Comparison of ENCODE assay signal across 2 cellular contexts in the genomic region with DNA sequence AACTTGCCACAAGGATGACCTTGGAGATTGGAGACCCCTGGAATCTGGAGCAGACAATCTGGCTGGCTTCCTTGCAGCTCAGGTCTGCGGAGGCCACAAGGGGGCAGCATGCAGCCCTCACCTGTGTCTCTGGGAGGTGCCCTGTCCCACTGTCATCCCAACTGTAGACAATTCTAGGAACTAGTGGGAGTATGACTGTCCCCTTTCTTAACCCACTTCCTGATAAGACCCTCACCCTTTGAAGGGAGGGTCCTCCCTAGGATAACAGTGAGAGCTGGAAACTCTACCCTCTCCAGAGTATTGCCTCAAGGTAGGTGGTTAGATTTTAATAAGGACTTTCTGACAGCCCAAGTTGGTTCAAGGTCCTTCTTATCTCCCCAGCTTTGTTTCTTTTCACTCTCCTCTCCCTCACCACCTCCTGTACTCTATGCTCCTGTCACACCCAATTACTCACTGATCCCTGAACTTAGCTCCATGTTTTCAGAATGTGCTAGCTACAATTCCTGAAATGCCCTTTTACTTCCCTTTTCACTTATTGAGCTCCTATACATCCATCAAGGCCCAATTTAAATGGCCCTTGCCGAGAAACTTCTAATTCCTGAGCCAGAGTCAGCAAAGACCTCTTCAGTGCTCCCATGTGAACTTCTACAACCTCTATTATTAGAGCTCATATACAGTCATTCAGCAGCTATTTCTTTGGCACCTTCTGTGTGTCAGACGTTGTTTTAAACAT.
TF ChIP-seq lines count a peak whose summit lies in the region.

No MANE protein-coding gene starts in this region.

TF ChIP-seq in K562, 482 proteins besides CTCF, POLR2A, EP300 and RAD21 (continued from another document and continues in another):
- TF ChIP-seq, protein P1, sequence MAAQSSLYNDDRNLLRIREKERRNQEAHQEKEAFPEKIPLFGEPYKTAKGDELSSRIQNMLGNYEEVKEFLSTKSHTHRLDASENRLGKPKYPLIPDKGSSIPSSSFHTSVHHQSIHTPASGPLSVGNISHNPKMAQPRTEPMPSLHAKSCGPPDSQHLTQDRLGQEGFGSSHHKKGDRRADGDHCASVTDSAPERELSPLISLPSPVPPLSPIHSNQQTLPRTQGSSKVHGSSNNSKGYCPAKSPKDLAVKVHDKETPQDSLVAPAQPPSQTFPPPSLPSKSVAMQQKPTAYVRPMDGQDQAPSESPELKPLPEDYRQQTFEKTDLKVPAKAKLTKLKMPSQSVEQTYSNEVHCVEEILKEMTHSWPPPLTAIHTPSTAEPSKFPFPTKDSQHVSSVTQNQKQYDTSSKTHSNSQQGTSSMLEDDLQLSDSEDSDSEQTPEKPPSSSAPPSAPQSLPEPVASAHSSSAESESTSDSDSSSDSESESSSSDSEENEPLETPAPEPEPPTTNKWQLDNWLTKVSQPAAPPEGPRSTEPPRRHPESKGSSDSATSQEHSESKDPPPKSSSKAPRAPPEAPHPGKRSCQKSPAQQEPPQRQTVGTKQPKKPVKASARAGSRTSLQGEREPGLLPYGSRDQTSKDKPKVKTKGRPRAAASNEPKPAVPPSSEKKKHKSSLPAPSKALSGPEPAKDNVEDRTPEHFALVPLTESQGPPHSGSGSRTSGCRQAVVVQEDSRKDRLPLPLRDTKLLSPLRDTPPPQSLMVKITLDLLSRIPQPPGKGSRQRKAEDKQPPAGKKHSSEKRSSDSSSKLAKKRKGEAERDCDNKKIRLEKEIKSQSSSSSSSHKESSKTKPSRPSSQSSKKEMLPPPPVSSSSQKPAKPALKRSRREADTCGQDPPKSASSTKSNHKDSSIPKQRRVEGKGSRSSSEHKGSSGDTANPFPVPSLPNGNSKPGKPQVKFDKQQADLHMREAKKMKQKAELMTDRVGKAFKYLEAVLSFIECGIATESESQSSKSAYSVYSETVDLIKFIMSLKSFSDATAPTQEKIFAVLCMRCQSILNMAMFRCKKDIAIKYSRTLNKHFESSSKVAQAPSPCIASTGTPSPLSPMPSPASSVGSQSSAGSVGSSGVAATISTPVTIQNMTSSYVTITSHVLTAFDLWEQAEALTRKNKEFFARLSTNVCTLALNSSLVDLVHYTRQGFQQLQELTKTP (IDR thresholded peaks at IDR 0.05; ENCODE audit: low read depth in 1 of 2, partially characterized antibody in 2 of 2), result peak in 1 of 2 experiments; percentile 25
- TF ChIP-seq, protein P2, sequence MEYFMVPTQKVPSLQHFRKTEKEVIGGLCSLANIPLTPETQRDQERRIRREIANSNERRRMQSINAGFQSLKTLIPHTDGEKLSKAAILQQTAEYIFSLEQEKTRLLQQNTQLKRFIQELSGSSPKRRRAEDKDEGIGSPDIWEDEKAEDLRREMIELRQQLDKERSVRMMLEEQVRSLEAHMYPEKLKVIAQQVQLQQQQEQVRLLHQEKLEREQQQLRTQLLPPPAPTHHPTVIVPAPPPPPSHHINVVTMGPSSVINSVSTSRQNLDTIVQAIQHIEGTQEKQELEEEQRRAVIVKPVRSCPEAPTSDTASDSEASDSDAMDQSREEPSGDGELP (CRISPR knock-in tag; IDR thresholded peaks at IDR 0.05; ENCODE audit: borderline replicate concordance), result peak; percentile 63
- peak; percentile 91 for TF ChIP-seq SMAD4 (CRISPR knock-in tag; conservative IDR thresholded peaks at IDR 0.05)
- TF ChIP-seq, protein P3, sequence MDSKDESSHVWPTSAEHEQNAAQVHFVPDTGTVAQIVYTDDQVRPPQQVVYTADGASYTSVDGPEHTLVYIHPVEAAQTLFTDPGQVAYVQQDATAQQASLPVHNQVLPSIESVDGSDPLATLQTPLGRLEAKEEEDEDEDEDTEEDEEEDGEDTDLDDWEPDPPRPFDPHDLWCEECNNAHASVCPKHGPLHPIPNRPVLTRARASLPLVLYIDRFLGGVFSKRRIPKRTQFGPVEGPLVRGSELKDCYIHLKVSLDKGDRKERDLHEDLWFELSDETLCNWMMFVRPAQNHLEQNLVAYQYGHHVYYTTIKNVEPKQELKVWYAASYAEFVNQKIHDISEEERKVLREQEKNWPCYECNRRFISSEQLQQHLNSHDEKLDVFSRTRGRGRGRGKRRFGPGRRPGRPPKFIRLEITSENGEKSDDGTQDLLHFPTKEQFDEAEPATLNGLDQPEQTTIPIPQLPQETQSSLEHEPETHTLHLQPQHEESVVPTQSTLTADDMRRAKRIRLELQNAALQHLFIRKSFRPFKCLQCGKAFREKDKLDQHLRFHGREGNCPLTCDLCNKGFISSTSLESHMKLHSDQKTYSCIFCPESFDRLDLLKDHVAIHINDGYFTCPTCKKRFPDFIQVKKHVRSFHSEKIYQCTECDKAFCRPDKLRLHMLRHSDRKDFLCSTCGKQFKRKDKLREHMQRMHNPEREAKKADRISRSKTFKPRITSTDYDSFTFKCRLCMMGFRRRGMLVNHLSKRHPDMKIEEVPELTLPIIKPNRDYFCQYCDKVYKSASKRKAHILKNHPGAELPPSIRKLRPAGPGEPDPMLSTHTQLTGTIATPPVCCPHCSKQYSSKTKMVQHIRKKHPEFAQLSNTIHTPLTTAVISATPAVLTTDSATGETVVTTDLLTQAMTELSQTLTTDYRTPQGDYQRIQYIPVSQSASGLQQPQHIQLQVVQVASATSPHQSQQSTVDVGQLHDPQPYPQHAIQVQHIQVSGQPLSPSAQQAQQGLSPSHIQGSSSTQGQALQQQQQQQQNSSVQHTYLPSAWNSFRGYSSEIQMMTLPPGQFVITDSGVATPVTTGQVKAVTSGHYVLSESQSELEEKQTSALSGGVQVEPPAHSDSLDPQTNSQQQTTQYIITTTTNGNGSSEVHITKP (IDR thresholded peaks at IDR 0.05; ENCODE audit: partially characterized antibody), result peak; percentile 4
- no peak for TF ChIP-seq BRCA1 (IDR thresholded peaks at IDR 0.05)
- no peak for TF ChIP-seq BRCA1 (CRISPR knock-in tag; IDR thresholded peaks at IDR 0.05)
- TF ChIP-seq MYC (IDR thresholded peaks at IDR 0.05; ENCODE audit: low read depth, low read length), result no peak
- TF ChIP-seq MYC (CRISPR knock-in tag; IDR thresholded peaks at IDR 0.05; ENCODE audit: borderline replicate concordance, low read depth), result no peak

TF ChIP-seq in HepG2, 621 proteins besides CTCF, POLR2A, EP300 and RAD21 (continued from another document):
- TF ChIP-seq, protein P4, sequence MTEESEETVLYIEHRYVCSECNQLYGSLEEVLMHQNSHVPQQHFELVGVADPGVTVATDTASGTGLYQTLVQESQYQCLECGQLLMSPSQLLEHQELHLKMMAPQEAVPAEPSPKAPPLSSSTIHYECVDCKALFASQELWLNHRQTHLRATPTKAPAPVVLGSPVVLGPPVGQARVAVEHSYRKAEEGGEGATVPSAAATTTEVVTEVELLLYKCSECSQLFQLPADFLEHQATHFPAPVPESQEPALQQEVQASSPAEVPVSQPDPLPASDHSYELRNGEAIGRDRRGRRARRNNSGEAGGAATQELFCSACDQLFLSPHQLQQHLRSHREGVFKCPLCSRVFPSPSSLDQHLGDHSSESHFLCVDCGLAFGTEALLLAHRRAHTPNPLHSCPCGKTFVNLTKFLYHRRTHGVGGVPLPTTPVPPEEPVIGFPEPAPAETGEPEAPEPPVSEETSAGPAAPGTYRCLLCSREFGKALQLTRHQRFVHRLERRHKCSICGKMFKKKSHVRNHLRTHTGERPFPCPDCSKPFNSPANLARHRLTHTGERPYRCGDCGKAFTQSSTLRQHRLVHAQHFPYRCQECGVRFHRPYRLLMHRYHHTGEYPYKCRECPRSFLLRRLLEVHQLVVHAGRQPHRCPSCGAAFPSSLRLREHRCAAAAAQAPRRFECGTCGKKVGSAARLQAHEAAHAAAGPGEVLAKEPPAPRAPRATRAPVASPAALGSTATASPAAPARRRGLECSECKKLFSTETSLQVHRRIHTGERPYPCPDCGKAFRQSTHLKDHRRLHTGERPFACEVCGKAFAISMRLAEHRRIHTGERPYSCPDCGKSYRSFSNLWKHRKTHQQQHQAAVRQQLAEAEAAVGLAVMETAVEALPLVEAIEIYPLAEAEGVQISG (CRISPR knock-in tag; IDR thresholded peaks at IDR 0.05), result peak; percentile 16; the same call in 1 of the 2 replicates
- TF ChIP-seq GLI4 (CRISPR knock-in tag; IDR thresholded peaks at IDR 0.05; ENCODE audit: borderline replicate concordance) (0 out of 2 replicates have a peak, but pooled peaks have one; percentile 20), HDAC1 (CRISPR knock-in tag; IDR thresholded peaks at IDR 0.05) (peak; percentile 42; the same call in 1 of the 2 replicates), LCORL (IDR thresholded peaks at IDR 0.05) (no peak), LCORL (CRISPR knock-in tag; IDR thresholded peaks at IDR 0.05) (0 out of 2 replicates have a peak, but pooled peaks have one; percentile 37), SMC3 (IDR thresholded peaks at IDR 0.05; ENCODE audit: low read length) (peak; percentile 64), XRCC5 (optimal IDR thresholded peaks at IDR 0.05; ENCODE audit: low read length) (peak; percentile 59), ZNF121 (CRISPR knock-in tag; IDR thresholded peaks at IDR 0.05) (0 out of 2 replicates have a peak, but pooled peaks have one; percentile 38), ERF (CRISPR knock-in tag; IDR thresholded peaks at IDR 0.05) (0 out of 2 replicates have a peak, but pooled peaks have one; percentile 34), GTF3A (CRISPR knock-in tag; conservative IDR thresholded peaks at IDR 0.05) (0 out of 2 replicates have a peak, but pooled peaks have one; percentile 40)
